In the genomic region with DNA sequence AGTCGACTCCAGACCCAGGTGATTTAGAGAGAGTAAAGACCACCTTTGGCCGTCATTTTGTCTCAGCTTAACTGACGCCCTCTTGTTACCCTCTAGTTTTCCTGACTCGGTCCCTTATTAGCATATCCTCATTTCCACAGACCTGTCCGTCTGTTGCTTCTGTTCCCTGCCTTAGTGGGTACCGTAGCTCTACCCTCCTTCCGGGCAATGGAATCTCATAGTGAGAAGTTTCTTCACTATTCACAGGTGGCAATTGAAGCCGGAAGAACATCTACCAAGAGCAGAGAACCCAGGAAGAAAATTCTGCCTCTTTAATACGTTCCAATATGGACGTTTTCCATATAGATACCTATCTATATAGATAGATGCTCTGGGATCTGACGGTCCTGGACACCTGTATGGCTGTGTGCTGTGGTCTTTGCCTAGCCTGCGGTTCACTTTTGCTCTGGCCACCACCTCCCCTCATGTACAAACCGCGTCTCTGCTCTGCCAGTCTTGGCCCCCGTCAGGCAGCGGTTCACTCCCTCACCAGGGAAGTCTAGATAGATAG, we compare ENCODE assay signal across 1 cellular context.
TF ChIP-seq lines count a peak whose summit lies in the region.

No MANE protein-coding gene starts in this region.

TF ChIP-seq in GM23338, 12 proteins besides CTCF, POLR2A, EP300 and RAD21:
- TF ChIP-seq, protein P1, sequence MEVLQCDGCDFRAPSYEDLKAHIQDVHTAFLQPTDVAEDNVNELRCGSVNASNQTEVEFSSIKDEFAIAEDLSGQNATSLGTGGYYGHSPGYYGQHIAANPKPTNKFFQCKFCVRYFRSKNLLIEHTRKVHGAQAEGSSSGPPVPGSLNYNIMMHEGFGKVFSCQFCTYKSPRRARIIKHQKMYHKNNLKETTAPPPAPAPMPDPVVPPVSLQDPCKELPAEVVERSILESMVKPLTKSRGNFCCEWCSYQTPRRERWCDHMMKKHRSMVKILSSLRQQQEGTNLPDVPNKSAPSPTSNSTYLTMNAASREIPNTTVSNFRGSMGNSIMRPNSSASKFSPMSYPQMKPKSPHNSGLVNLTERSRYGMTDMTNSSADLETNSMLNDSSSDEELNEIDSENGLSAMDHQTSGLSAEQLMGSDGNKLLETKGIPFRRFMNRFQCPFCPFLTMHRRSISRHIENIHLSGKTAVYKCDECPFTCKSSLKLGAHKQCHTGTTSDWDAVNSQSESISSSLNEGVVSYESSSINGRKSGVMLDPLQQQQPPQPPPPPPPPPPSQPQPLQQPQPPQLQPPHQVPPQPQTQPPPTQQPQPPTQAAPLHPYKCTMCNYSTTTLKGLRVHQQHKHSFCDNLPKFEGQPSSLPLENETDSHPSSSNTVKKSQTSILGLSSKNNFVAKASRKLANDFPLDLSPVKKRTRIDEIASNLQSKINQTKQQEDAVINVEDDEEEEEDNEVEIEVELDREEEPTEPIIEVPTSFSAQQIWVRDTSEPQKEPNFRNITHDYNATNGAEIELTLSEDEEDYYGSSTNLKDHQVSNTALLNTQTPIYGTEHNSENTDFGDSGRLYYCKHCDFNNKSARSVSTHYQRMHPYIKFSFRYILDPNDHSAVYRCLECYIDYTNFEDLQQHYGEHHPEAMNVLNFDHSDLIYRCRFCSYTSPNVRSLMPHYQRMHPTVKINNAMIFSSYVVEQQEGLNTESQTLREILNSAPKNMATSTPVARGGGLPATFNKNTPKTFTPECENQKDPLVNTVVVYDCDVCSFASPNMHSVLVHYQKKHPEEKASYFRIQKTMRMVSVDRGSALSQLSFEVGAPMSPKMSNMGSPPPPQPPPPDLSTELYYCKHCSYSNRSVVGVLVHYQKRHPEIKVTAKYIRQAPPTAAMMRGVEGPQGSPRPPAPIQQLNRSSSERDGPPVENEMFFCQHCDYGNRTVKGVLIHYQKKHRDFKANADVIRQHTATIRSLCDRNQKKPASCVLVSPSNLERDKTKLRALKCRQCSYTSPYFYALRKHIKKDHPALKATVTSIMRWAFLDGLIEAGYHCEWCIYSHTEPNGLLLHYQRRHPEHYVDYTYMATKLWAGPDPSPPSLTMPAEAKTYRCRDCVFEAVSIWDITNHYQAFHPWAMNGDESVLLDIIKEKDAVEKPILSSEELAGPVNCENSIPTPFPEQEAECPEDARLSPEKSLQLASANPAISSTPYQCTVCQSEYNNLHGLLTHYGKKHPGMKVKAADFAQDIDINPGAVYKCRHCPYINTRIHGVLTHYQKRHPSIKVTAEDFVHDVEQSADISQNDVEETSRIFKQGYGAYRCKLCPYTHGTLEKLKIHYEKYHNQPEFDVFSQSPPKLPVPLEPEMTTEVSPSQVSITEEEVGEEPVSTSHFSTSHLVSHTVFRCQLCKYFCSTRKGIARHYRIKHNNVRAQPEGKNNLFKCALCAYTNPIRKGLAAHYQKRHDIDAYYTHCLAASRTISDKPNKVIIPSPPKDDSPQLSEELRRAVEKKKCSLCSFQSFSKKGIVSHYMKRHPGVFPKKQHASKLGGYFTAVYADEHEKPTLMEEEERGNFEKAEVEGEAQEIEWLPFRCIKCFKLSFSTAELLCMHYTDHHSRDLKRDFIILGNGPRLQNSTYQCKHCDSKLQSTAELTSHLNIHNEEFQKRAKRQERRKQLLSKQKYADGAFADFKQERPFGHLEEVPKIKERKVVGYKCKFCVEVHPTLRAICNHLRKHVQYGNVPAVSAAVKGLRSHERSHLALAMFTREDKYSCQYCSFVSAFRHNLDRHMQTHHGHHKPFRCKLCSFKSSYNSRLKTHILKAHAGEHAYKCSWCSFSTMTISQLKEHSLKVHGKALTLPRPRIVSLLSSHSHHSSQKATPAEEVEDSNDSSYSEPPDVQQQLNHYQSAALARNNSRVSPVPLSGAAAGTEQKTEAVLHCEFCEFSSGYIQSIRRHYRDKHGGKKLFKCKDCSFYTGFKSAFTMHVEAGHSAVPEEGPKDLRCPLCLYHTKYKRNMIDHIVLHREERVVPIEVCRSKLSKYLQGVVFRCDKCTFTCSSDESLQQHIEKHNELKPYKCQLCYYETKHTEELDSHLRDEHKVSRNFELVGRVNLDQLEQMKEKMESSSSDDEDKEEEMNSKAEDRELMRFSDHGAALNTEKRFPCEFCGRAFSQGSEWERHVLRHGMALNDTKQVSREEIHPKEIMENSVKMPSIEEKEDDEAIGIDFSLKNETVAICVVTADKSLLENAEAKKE (CRISPR knock-in tag; IDR thresholded peaks at IDR 0.05), result no peak
- TF ChIP-seq NANOG (IDR thresholded peaks at IDR 0.05; ENCODE audit: borderline replicate concordance) (no peak), JUNB (IDR thresholded peaks at IDR 0.05; ENCODE audit: unreplicated experiment) (no peak), REST (IDR thresholded peaks at IDR 0.05; ENCODE audit: unreplicated experiment) (no peak), POLR2AphosphoS5 (IDR thresholded peaks at IDR 0.05; ENCODE audit: low read depth) (no peak), ZNF331 (CRISPR knock-in tag; IDR thresholded peaks at IDR 0.05; ENCODE audit: low read depth) (no peak), ETS1 (IDR thresholded peaks at IDR 0.05) (no peak), ZNF114 (CRISPR knock-in tag; IDR thresholded peaks at IDR 0.05) (no peak), EZH2 (IDR thresholded peaks at IDR 0.05; ENCODE audit: low read depth, unreplicated experiment) (no peak), STAT1 (IDR thresholded peaks at IDR 0.05; ENCODE audit: unreplicated experiment) (no peak), CREB1 (CRISPR knock-in tag; IDR thresholded peaks at IDR 0.05; ENCODE audit: low read depth) (no peak), EZH2phosphoT487 (IDR thresholded peaks at IDR 0.05; ENCODE audit: unreplicated experiment) (no peak)
